1 cellular context compared by ENCODE assay signal in the genomic region with DNA sequence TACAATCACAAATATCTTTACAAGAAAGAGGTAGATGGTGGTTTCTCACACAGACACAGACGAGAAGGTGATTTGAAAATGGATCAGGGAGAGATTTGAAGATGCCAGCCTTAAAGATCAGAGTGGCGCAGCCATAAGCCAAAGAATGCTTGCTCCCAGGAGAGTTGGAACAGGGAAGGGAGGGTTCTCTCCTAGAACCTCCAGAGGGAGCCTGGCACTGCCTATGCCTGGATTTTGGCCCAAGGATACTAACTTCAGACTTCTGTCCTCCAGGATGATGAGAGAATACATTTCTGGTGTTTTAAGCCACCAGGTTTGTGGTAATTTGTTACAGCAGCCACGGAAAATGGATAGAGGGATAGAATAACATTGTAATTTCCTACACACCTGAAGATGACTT.
TF ChIP-seq lines count a peak whose summit lies in the region.

No MANE protein-coding gene starts in this region.

TF ChIP-seq in H1, 55 proteins besides CTCF, POLR2A, EP300 and RAD21 (continued from another document):
- TF ChIP-seq, protein P1, sequence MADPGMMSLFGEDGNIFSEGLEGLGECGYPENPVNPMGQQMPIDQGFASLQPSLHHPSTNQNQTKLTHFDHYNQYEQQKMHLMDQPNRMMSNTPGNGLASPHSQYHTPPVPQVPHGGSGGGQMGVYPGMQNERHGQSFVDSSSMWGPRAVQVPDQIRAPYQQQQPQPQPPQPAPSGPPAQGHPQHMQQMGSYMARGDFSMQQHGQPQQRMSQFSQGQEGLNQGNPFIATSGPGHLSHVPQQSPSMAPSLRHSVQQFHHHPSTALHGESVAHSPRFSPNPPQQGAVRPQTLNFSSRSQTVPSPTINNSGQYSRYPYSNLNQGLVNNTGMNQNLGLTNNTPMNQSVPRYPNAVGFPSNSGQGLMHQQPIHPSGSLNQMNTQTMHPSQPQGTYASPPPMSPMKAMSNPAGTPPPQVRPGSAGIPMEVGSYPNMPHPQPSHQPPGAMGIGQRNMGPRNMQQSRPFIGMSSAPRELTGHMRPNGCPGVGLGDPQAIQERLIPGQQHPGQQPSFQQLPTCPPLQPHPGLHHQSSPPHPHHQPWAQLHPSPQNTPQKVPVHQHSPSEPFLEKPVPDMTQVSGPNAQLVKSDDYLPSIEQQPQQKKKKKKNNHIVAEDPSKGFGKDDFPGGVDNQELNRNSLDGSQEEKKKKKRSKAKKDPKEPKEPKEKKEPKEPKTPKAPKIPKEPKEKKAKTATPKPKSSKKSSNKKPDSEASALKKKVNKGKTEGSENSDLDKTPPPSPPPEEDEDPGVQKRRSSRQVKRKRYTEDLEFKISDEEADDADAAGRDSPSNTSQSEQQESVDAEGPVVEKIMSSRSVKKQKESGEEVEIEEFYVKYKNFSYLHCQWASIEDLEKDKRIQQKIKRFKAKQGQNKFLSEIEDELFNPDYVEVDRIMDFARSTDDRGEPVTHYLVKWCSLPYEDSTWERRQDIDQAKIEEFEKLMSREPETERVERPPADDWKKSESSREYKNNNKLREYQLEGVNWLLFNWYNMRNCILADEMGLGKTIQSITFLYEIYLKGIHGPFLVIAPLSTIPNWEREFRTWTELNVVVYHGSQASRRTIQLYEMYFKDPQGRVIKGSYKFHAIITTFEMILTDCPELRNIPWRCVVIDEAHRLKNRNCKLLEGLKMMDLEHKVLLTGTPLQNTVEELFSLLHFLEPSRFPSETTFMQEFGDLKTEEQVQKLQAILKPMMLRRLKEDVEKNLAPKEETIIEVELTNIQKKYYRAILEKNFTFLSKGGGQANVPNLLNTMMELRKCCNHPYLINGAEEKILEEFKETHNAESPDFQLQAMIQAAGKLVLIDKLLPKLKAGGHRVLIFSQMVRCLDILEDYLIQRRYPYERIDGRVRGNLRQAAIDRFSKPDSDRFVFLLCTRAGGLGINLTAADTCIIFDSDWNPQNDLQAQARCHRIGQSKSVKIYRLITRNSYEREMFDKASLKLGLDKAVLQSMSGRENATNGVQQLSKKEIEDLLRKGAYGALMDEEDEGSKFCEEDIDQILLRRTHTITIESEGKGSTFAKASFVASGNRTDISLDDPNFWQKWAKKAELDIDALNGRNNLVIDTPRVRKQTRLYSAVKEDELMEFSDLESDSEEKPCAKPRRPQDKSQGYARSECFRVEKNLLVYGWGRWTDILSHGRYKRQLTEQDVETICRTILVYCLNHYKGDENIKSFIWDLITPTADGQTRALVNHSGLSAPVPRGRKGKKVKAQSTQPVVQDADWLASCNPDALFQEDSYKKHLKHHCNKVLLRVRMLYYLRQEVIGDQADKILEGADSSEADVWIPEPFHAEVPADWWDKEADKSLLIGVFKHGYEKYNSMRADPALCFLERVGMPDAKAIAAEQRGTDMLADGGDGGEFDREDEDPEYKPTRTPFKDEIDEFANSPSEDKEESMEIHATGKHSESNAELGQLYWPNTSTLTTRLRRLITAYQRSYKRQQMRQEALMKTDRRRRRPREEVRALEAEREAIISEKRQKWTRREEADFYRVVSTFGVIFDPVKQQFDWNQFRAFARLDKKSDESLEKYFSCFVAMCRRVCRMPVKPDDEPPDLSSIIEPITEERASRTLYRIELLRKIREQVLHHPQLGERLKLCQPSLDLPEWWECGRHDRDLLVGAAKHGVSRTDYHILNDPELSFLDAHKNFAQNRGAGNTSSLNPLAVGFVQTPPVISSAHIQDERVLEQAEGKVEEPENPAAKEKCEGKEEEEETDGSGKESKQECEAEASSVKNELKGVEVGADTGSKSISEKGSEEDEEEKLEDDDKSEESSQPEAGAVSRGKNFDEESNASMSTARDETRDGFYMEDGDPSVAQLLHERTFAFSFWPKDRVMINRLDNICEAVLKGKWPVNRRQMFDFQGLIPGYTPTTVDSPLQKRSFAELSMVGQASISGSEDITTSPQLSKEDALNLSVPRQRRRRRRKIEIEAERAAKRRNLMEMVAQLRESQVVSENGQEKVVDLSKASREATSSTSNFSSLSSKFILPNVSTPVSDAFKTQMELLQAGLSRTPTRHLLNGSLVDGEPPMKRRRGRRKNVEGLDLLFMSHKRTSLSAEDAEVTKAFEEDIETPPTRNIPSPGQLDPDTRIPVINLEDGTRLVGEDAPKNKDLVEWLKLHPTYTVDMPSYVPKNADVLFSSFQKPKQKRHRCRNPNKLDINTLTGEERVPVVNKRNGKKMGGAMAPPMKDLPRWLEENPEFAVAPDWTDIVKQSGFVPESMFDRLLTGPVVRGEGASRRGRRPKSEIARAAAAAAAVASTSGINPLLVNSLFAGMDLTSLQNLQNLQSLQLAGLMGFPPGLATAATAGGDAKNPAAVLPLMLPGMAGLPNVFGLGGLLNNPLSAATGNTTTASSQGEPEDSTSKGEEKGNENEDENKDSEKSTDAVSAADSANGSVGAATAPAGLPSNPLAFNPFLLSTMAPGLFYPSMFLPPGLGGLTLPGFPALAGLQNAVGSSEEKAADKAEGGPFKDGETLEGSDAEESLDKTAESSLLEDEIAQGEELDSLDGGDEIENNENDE (IDR thresholded peaks at IDR 0.05; ENCODE audit: insufficient replicate concordance, low read length), result no peak
- TF ChIP-seq, protein P2, sequence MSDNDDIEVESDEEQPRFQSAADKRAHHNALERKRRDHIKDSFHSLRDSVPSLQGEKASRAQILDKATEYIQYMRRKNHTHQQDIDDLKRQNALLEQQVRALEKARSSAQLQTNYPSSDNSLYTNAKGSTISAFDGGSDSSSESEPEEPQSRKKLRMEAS (IDR thresholded peaks at IDR 0.05), result no peak
- no peak for TF ChIP-seq GTF2F1 (IDR thresholded peaks at IDR 0.05; ENCODE audit: borderline replicate concordance, low read depth, low read length)
- TF ChIP-seq ASH2L (IDR thresholded peaks at IDR 0.05; ENCODE audit: low read length), result no peak
